ENCODE assay signal across 8 cellular contexts in the genomic region with DNA sequence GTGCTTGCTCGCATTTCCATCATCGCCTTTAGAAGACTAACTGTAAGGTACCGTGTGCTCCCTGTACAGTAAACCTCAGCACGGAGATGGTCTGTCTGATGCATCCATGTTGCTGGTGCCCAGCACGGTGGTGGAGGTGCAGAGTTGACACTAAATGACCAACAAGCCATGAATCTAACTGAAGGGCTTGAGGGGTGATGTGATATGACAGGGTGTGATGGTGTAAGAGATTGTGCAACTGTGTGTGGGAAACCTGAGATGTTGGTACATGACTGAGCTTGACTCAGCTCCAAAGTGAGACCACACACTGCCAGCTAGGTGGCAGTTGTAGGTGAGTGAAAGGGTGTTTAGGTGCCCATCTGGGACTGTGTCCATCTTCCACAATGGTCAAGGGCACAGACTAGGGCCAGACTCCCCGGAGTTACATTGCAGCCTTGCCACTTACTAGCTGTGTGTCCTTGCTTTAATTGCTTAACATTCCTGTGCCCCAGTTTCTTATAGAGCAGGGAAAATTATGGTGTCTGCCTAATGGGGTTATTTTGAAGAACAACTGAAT. TPM values are rescaled to one million over a fixed set of nuclear protein-coding genes. Genes with fewer than 3 reads are reported as not detected.
DNase-seq lines count a peak whose midpoint lies in the region; ATAC-seq lines count a peak whose summit lies in the region.

No MANE protein-coding gene starts in this region.

- H3K27ac Mint-ChIP-seq in T-helper 2 cell treated with Interferon-gamma antibody and Interleukin-4, amounts not matched to agents 5 μg/mL and 100 μg/mL, for 36 hours, result peak overlapping the region; percentile 93
- peak overlapping the region; percentile 94 to 99 (median 98) for H3K27ac Mint-ChIP-seq in immature natural killer cell

- H3K4me3 Mint-ChIP-seq in T-helper 2 cell treated with Interferon-gamma antibody and Interleukin-4, amounts not matched to agents 5 μg/mL and 100 μg/mL, for 36 hours, result peak overlapping the region; percentile 62
- peak overlapping the region; percentile 80 to 87 (median 83) for H3K4me3 Mint-ChIP-seq in immature natural killer cell

- peaks cover 51% of the 10 kb centered on the region for H3K36me3 ChIP-seq in thymus (ENCODE audit: control insufficient read depth, insufficient read depth)

- WGBS in thymus, result 96% methylated on average over 6 of the region's 6 CpGs

- ATAC-seq in GM19023 (IDR thresholded peaks at IDR 0.05; ENCODE audit: unreplicated experiment), result no peak

- DNase-seq in activated CD4-positive, alpha-beta T cell treated with anti-CD3 and anti-CD28 coated beads for 48 hours, result peak; percentile 35
- no peak for DNase-seq in activated CD4-positive, alpha-beta T cell treated with anti-CD3 and anti-CD28 coated beads, Interleukin-2, amount 50 U/mL, for 4 hours
- no peak for DNase-seq in T-helper 2 cell treated with Interferon-gamma antibody and Interleukin-4, amounts not matched to agents 5 μg/mL and 100 μg/mL, for 36 hours (ENCODE audit: low spot score)
- DNase-seq in immature natural killer cell (peak; percentile 72 to 74 (median 73)), amygdala (lab: John Stamatoyannopoulos, UW) (no peak), mucosa of gallbladder (ENCODE audit: low spot score) (no peak)

- H3K27ac ChIP-seq in thymus (ENCODE audit: low read depth), result peak overlapping the region; percentile 10

- H3K4me1 ChIP-seq in thymus (ENCODE audit: control insufficient read depth, insufficient read depth, low read length), result peaks cover 23% of the 10 kb centered on the region

- no peaks in the 10 kb centered on the region for H3K9me3 Mint-ChIP-seq in T-helper 2 cell treated with Interferon-gamma antibody and Interleukin-4, amounts not matched to agents 5 μg/mL and 100 μg/mL, for 36 hours
- peaks cover 0 to 2% (median 0%) of the 10 kb centered on the region in 6 donors for H3K9me3 Mint-ChIP-seq in immature natural killer cell

- H3K4me3 ChIP-seq in thymus (ENCODE audit: low read length), result no peak overlapping the region

- H3K9me3 ChIP-seq in thymus (ENCODE audit: control insufficient read depth), result no peaks in the 10 kb centered on the region

- peaks cover 83% of the 10 kb centered on the region for H3K36me3 Mint-ChIP-seq in T-helper 2 cell treated with Interferon-gamma antibody and Interleukin-4, amounts not matched to agents 5 μg/mL and 100 μg/mL, for 36 hours (ENCODE audit: low read depth)
- H3K36me3 Mint-ChIP-seq in immature natural killer cell, result peaks cover 11 to 34% (median 17%) of the 10 kb centered on the region in 3 donors

- peaks cover 88% of the 10 kb centered on the region for H3K4me1 Mint-ChIP-seq in T-helper 2 cell treated with Interferon-gamma antibody and Interleukin-4, amounts not matched to agents 5 μg/mL and 100 μg/mL, for 36 hours (ENCODE audit: low read depth)
- H3K4me1 Mint-ChIP-seq in immature natural killer cell, result peaks cover 97 to 100% of the 10 kb centered on the region in 2 donors

- H3K27me3 ChIP-seq in thymus (ENCODE audit: control insufficient read depth, insufficient read depth), result no peaks in the 10 kb centered on the region

- H3K27me3 Mint-ChIP-seq in T-helper 2 cell treated with Interferon-gamma antibody and Interleukin-4, amounts not matched to agents 5 μg/mL and 100 μg/mL, for 36 hours (ENCODE audit: low read depth), result no peaks in the 10 kb centered on the region
- H3K27me3 Mint-ChIP-seq in immature natural killer cell (ENCODE audit: low read depth in 3 of 3), result peaks cover 5 to 29% (median 25%) of the 10 kb centered on the region in 3 donors

RNA-seq across cellular contexts. Expression of a gene that starts 21.4 kb away (rescaled TPM):
- polyA plus RNA-seq in immature natural killer cell (10 to 100 TPM; 39.1 to 55.0 (median 42.4) TPM), thymus (15.9 TPM)
- 142 TPM for total RNA-seq in mucosa of gallbladder

Comparison
In these comparisons a context has a peak if more than half of its experiments do, and no peak if none do; other contexts are left out.
1. DNase-seq: peak in activated CD4-positive, alpha-beta T cell treated with anti-CD3 and anti-CD28 coated beads for 48 hours (single experiment) and immature natural killer cell (3 of 3); none in activated CD4-positive, alpha-beta T cell treated with anti-CD3 and anti-CD28 coated beads, Interleukin-2, amount 50 U/mL, for 4 hours (0 of 2), T-helper 2 cell treated with Interferon-gamma antibody and Interleukin-4, amounts not matched to agents 5 μg/mL and 100 μg/mL, for 36 hours (single experiment), amygdala (0 of 56) and mucosa of gallbladder (single experiment).